8 cellular contexts compared by ENCODE assay signal in the genomic region with DNA sequence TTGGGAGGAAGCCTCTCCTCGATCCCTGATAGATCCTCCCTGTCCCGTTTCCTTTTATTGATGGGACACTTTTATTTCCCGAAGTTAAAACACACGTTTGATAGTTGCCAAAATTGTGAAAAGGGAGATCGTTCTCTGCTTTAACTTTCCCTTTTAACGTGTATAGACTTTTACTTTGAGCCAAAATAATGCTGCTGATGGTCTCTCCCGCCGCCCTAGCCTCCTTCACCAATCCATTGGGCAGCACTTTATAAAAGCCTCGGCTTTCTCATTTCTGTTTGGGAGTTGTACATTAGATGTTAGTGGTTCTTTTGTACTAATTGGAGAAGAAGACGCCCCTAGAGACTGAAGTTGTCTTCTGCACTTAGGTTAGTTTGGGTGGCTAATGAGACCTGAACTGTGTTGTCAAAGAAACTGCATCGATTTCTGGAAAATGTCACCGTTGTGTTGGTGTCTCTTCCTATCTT. TPM values are rescaled to one million over a fixed set of nuclear protein-coding genes. Genes with fewer than 3 reads are reported as not detected.
DNase-seq lines count a peak whose midpoint lies in the region; ATAC-seq and TF ChIP-seq lines count a peak whose summit lies in the region.

No MANE protein-coding gene starts in this region.

- H3K4me1 ChIP-seq in HUES48 (ENCODE audit: control insufficient read depth, insufficient read depth, low read length): peaks cover 13% of the 10 kb centered on the region
- peaks cover 0 to 33% (median 12%) of the 10 kb centered on the region in 6 donors for H3K4me1 ChIP-seq in spleen

- H3K36me3 ChIP-seq in HUES48 (ENCODE audit: control insufficient read depth, insufficient read depth, low read length) (0 out of 2 replicates have a peak, but pooled peaks cover 4% of the 10 kb centered on the region), spleen (peaks cover 0 to 3% (median 0%) of the 10 kb centered on the region in 6 donors)

- peaks cover 17% of the 10 kb centered on the region for H3K27me3 ChIP-seq in HUES48 (ENCODE audit: control insufficient read depth, insufficient read depth, low read length)
- H3K27me3 ChIP-seq in spleen (replicated peaks in 1 of 7): no peaks in the 10 kb centered on the region

- peak overlapping the region; percentile 97 for H3K4me3 Mint-ChIP-seq in activated T-helper 17 cell treated with anti-CD3 and anti-CD28 coated beads, Interleukin-2, amount 50 U/mL, for 72 hours

- peak; percentile 4 for DNase-seq in CD1c-positive myeloid dendritic cell (ENCODE audit: extremely low spot score)
- no peak for DNase-seq in spleen
- DNase-seq in T-helper 9 cell: no peak

- peaks cover 5% of the 10 kb centered on the region for H3K27me3 Mint-ChIP-seq in activated T-helper 17 cell treated with anti-CD3 and anti-CD28 coated beads, Interleukin-2, amount 50 U/mL, for 72 hours

- H3K4me3 ChIP-seq in HUES48 (ENCODE audit: low read depth, low read length) (peak overlapping the region; percentile 73), iPS-18c (ENCODE audit: insufficient read depth, low read depth, low read length) (peak overlapping the region; percentile 92), spleen (peak overlapping the region; percentile 75 to 98 (median 92))

- no peaks in the 10 kb centered on the region for H3K9me3 Mint-ChIP-seq in activated T-helper 17 cell treated with anti-CD3 and anti-CD28 coated beads, Interleukin-2, amount 50 U/mL, for 72 hours

- no peak for ATAC-seq in activated T-helper 17 cell treated with anti-CD3 and anti-CD28 coated beads, Interleukin-2, amount 50 U/mL, for 72 hours (replicated peaks)
- ATAC-seq in GM18868 (IDR thresholded peaks at IDR 0.05; ENCODE audit: unreplicated experiment) (no peak), HG02571 (IDR thresholded peaks at IDR 0.05; ENCODE audit: unreplicated experiment) (no peak)

- whole genome bisulfite sequencing in spleen, 5 donors: 10 to 12% (median 11%) methylated on average over 12 of the region's 12 CpGs

- intact Hi-C loops in spleen (cut with DNase I; ENCODE audit: low total_unique reads): loop anchor here (10.0 kb wide), 1 partner anchor 333 kb away; a partner anchor contains a TSS

- no peaks in the 10 kb centered on the region for H3K9me3 ChIP-seq in HUES48 (ENCODE audit: control insufficient read depth, insufficient read depth, low read length)
- peaks cover 2% of the 10 kb centered on the region for H3K9me3 ChIP-seq in iPS-18c (ENCODE audit: control insufficient read depth, insufficient read depth, low read length)
- H3K9me3 ChIP-seq in spleen: no peaks in the 10 kb centered on the region

- no peak overlapping the region for H3K27ac ChIP-seq in HUES48 (ENCODE audit: low read depth, low read length)
- peak overlapping the region in 4 of 8 donors; percentile 91 to 94 (median 93) for H3K27ac ChIP-seq in spleen

- TF ChIP-seq POLR2A in spleen (IDR thresholded peaks at IDR 0.05): no peak

- H3K9ac ChIP-seq in HUES48 (ENCODE audit: low read depth, low read length): no peak overlapping the region

- H3K36me3 Mint-ChIP-seq in activated T-helper 17 cell treated with anti-CD3 and anti-CD28 coated beads, Interleukin-2, amount 50 U/mL, for 72 hours (ENCODE audit: low read depth): peaks cover 9% of the 10 kb centered on the region

- peak overlapping the region; percentile 93 for H3K27ac Mint-ChIP-seq in activated T-helper 17 cell treated with anti-CD3 and anti-CD28 coated beads, Interleukin-2, amount 50 U/mL, for 72 hours

- H3K4me1 Mint-ChIP-seq in activated T-helper 17 cell treated with anti-CD3 and anti-CD28 coated beads, Interleukin-2, amount 50 U/mL, for 72 hours: peaks cover 8% of the 10 kb centered on the region

- no peak for TF ChIP-seq CTCF in spleen (IDR thresholded peaks at IDR 0.05 in 8 of 11, conservative IDR thresholded peaks at IDR 0.05 in 3 of 11)

RNA-seq across cellular contexts. Expression of a gene that starts 1.4 kb away (rescaled TPM):
- total RNA-seq in activated T-helper 17 cell treated with anti-CD3 and anti-CD28 coated beads, Interleukin-2, amount 50 U/mL, for 72 hours: 10 to 100 TPM in 1 of 2 donors, 1 to 10 TPM in 1; 5.8 to 11.2 TPM
- 1 to 10 TPM; 2.7 to 8.5 (median 6.3) TPM for total RNA-seq in spleen
- 1 to 10 TPM in 2 of 3 donors, under 1 TPM in 1; 0.74 to 1.5 (median 1.4) TPM for polyA plus RNA-seq in spleen
